In the genomic region with DNA sequence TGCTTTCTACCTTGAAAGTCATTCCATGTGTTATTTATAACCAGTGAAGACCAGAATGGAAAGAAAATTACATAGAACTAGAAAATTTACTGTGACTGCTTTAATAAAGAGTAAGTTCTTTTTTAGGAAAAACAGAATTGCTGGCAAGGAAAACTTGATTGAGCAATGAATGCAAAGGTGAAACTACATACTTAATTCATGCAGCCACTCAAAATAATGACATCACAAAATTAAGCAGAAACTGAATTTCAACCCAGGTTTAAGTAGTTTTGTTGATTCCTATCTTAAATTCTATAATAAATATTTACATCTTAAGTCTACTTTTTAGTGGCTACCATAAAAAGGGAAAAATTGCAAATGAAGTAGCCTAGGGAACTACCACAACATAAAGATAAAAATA, we compare ENCODE assay signal across 10 cellular contexts.
"Had no signal": no experiment of that assay in that cellular context is flagged by ENCODE, and none has a peak within 500 bp of the region (broad histone marks: within the 10 kb centered on the region; RNA-seq: fewer than 3 reads in every experiment).

No MANE protein-coding gene starts in this region.

- H3K27ac Mint-ChIP-seq: GM23338, H9, HFFc6, IgD-negative memory B cell had no signal

- H2AFZ ChIP-seq: GM23338 had no signal

- ATAC-seq: GM23338, HepG2 had no signal

- FAIRE-seq: H1, H54, HepG2 had no signal

- H3K4me3 ChIP-seq: GM23338 had no signal

- DNase-seq: H9, HCEC 1CT, HFFc6, KBM-7 had no signal

- H3K9me3 Mint-ChIP-seq: GM23338, HFFc6, IgD-negative memory B cell had no signal

- H3K4me3 Mint-ChIP-seq: GM23338, H9, HFFc6, IgD-negative memory B cell had no signal

- H3K4me2 ChIP-seq: GM23338 had no signal

- H3K27me3 Mint-ChIP-seq: IgD-negative memory B cell had no signal

- H3K27ac ChIP-seq: HL-60 had no signal
